13 cellular contexts compared by ENCODE assay signal in genomic region chr17:80738020-80738380, GRCh38.
DNase-seq lines count a peak whose midpoint lies in the region; ATAC-seq and TF ChIP-seq lines count a peak whose summit lies in the region.
"Had no signal": no experiment of that assay in that cellular context is flagged by ENCODE, and none has a peak within 500 bp of the region (broad histone marks: within the 10 kb centered on the region; RNA-seq: fewer than 3 reads in every experiment).

No MANE protein-coding gene starts in this region.

- no peaks in the 10 kb centered on the region for H3K9me3 Mint-ChIP-seq in activated CD8-positive, alpha-beta T cell treated with anti-CD3 and anti-CD28 coated beads for 36 hours
- H3K9me3 Mint-ChIP-seq in stimulated activated naive B cell treated with anti-CD40 and anti-IgM and Interleukin-4, amounts not matched to agents 10 μg/mL and 1 μg/mL and 100 μg/mL, for 72 hours, result no peaks in the 10 kb centered on the region
- no peaks in the 10 kb centered on the region for H3K9me3 Mint-ChIP-seq in activated T-helper 17 cell treated with anti-CD3 and anti-CD28 coated beads, Interleukin-2, amount 50 U/mL, for 72 hours

- H3K36me3 Mint-ChIP-seq in activated CD8-positive, alpha-beta T cell treated with anti-CD3 and anti-CD28 coated beads for 36 hours (ENCODE audit: low read depth), result peaks cover 37% of the 10 kb centered on the region
- peaks cover 43 to 52% of the 10 kb centered on the region in 2 donors for H3K36me3 Mint-ChIP-seq in stimulated activated naive B cell treated with anti-CD40 and anti-IgM and Interleukin-4, amounts not matched to agents 10 μg/mL and 1 μg/mL and 100 μg/mL, for 72 hours
- peaks cover 33% of the 10 kb centered on the region for H3K36me3 Mint-ChIP-seq in activated T-helper 17 cell treated with anti-CD3 and anti-CD28 coated beads, Interleukin-2, amount 50 U/mL, for 72 hours (ENCODE audit: low read depth)

- no peak overlapping the region for H3K4me3 Mint-ChIP-seq in activated CD8-positive, alpha-beta T cell treated with anti-CD3 and anti-CD28 coated beads for 36 hours
- peak overlapping the region; percentile 32 to 70 for H3K4me3 Mint-ChIP-seq in stimulated activated naive B cell treated with anti-CD40 and anti-IgM and Interleukin-4, amounts not matched to agents 10 μg/mL and 1 μg/mL and 100 μg/mL, for 72 hours
- no peak overlapping the region for H3K4me3 Mint-ChIP-seq in activated T-helper 17 cell treated with anti-CD3 and anti-CD28 coated beads, Interleukin-2, amount 50 U/mL, for 72 hours

- ATAC-seq in GM19035 (IDR thresholded peaks at IDR 0.05; ENCODE audit: unreplicated experiment) (peak; percentile 6), HG02943 (IDR thresholded peaks at IDR 0.05; ENCODE audit: low read depth, unreplicated experiment) (peak; percentile 13)
- peak; percentile 8 for ATAC-seq in activated CD8-positive, alpha-beta T cell treated with anti-CD3 and anti-CD28 coated beads for 36 hours
- peak; percentile 17 to 21 for ATAC-seq in stimulated activated naive B cell treated with anti-CD40 and anti-IgM and Interleukin-4, amounts not matched to agents 10 μg/mL and 1 μg/mL and 100 μg/mL, for 72 hours (replicated peaks)
- no peak for ATAC-seq in activated T-helper 17 cell treated with anti-CD3 and anti-CD28 coated beads, Interleukin-2, amount 50 U/mL, for 72 hours (replicated peaks)
- ATAC-seq: HCT116 had no signal

- H3K4me1 Mint-ChIP-seq in activated CD8-positive, alpha-beta T cell treated with anti-CD3 and anti-CD28 coated beads for 36 hours (ENCODE audit: low read depth), result peaks cover 67% of the 10 kb centered on the region
- H3K4me1 Mint-ChIP-seq in stimulated activated naive B cell treated with anti-CD40 and anti-IgM and Interleukin-4, amounts not matched to agents 10 μg/mL and 1 μg/mL and 100 μg/mL, for 72 hours, result peaks cover 33 to 66% of the 10 kb centered on the region in 2 donors
- peaks cover 17% of the 10 kb centered on the region for H3K4me1 Mint-ChIP-seq in activated T-helper 17 cell treated with anti-CD3 and anti-CD28 coated beads, Interleukin-2, amount 50 U/mL, for 72 hours

- no peak for DNase-seq in activated CD8-positive, alpha-beta T cell treated with anti-CD3 and anti-CD28 coated beads for 36 hours
- no peak for DNase-seq in stimulated activated naive B cell treated with anti-CD40 and anti-IgM and Interleukin-4, amounts not matched to agents 10 μg/mL and 1 μg/mL and 100 μg/mL, for 72 hours
- DNase-seq in glomerular visceral epithelial cell (ENCODE audit: extremely low spot score), result no peak
- DNase-seq in NCI-H1694 treated with DMSO at 0.1 percent for 48 hours (lab: John Stamatoyannopoulos, UW), result no peak
- DNase-seq: COR-L47, hypothalamus, IMR-90, NCI-H1417 treated with DMSO at 0.1 percent for 48 hours, NCI-H526 had no signal

- TF ChIP-seq CTCF in activated CD8-positive, alpha-beta T cell treated with anti-CD3 and anti-CD28 coated beads for 36 hours (IDR thresholded peaks at IDR 0.05), result no peak

- no peaks in the 10 kb centered on the region for H3K27me3 Mint-ChIP-seq in activated CD8-positive, alpha-beta T cell treated with anti-CD3 and anti-CD28 coated beads for 36 hours
- no peaks in the 10 kb centered on the region for H3K27me3 Mint-ChIP-seq in stimulated activated naive B cell treated with anti-CD40 and anti-IgM and Interleukin-4, amounts not matched to agents 10 μg/mL and 1 μg/mL and 100 μg/mL, for 72 hours
- H3K27me3 Mint-ChIP-seq in activated T-helper 17 cell treated with anti-CD3 and anti-CD28 coated beads, Interleukin-2, amount 50 U/mL, for 72 hours, result no peaks in the 10 kb centered on the region

- CTCF ChIA-PET in activated CD8-positive, alpha-beta T cell treated with anti-CD3 and anti-CD28 coated beads for 36 hours (lab: Charles Lee), result interaction anchor here (1.2 to 2.4 kb wide), 3 partner anchors 25 to 163 kb away, joined by 3 to 5 read pairs (median 3); no protein-coding TSS in a partner anchor

- POLR2A ChIA-PET in activated CD8-positive, alpha-beta T cell treated with anti-CD3 and anti-CD28 coated beads for 36 hours (lab: Charles Lee), result interaction anchor here (1.5 to 1.7 kb wide), 2 partner anchors 30 to 81 kb away, joined by 3 read pairs; no protein-coding TSS in a partner anchor

- intact Hi-C loops in activated CD8-positive, alpha-beta T cell treated with anti-CD3 and anti-CD28 coated beads for 36 hours (cut with micrococcal nuclease), result no loop called here

- H3K27ac Mint-ChIP-seq in activated CD8-positive, alpha-beta T cell treated with anti-CD3 and anti-CD28 coated beads for 36 hours, result peak overlapping the region; percentile 86
- peak overlapping the region; percentile 88 for H3K27ac Mint-ChIP-seq in stimulated activated naive B cell treated with anti-CD40 and anti-IgM and Interleukin-4, amounts not matched to agents 10 μg/mL and 1 μg/mL and 100 μg/mL, for 72 hours
- no peak overlapping the region for H3K27ac Mint-ChIP-seq in activated T-helper 17 cell treated with anti-CD3 and anti-CD28 coated beads, Interleukin-2, amount 50 U/mL, for 72 hours

Comparison
In these comparisons a context has a peak if more than half of its experiments do, and no peak if none do; other contexts are left out.
1. H3K4me3 Mint-ChIP-seq: peak in stimulated activated naive B cell treated with anti-CD40 and anti-IgM and Interleukin-4, amounts not matched to agents 10 μg/mL and 1 μg/mL and 100 μg/mL, for 72 hours (2 of 2); none in activated CD8-positive, alpha-beta T cell treated with anti-CD3 and anti-CD28 coated beads for 36 hours (single experiment) and activated T-helper 17 cell treated with anti-CD3 and anti-CD28 coated beads, Interleukin-2, amount 50 U/mL, for 72 hours (single experiment).